In genomic region chr2:10366601-10367270, GRCh38 we compare ENCODE assay signal across 31 cellular contexts.
DNase-seq lines count a peak whose midpoint lies in the region; ATAC-seq, FAIRE-seq and TF ChIP-seq lines count a peak whose summit lies in the region.
"Had no signal": no experiment of that assay in that cellular context is flagged by ENCODE, and none has a peak within 500 bp of the region (broad histone marks: within the 10 kb centered on the region; RNA-seq: fewer than 3 reads in every experiment).

No MANE protein-coding gene starts in this region.

- BruUV-seq in HepG2 (replicated peaks; lab: Mats Ljungman, UMichigan), result no TSS peak

- peaks cover 16% of the 10 kb centered on the region for H3K79me2 ChIP-seq in HepG2 (ENCODE audit: insufficient read depth, low read length)

- peak; percentile 1; the same call in 2 of the 3 replicates for ATAC-seq in HepG2
- ATAC-seq in right lobe of liver, result no peak
- no peak for ATAC-seq in lower lobe of right lung
- ATAC-seq in upper lobe of left lung (ENCODE audit: low FRiP score in 2 of 2), result no peak
- ATAC-seq: activated CD4-positive, CD25-positive, alpha-beta regulatory T cell treated with anti-CD3 and anti-CD28 coated beads, Interleukin-2, amount 50 U/mL, for 24 hours; activated CD8-positive, alpha-beta T cell treated with anti-CD3 and anti-CD28 coated beads for 36 hours; stimulated activated naive B cell treated with anti-CD40 and anti-IgM and Interleukin-4, amounts not matched to agents 10 μg/mL and 1 μg/mL and 100 μg/mL, for 72 hours; T-helper 17 cell had no signal

- no peak for TF ChIP-seq RAD21 in HepG2 (CRISPR knock-in tag; IDR thresholded peaks at IDR 0.05)

- no peak overlapping the region for H3K9ac ChIP-seq in HepG2 (ENCODE audit: insufficient read depth, low read depth, low read length)
- H3K9ac ChIP-seq: parathyroid adenoma had no signal

- peaks cover 78% of the 10 kb centered on the region for H4K20me1 ChIP-seq in HepG2 (ENCODE audit: insufficient read depth, low read length)

- H3K4me3 ChIP-seq in HepG2 (replicated peaks in 1 of 3; ENCODE audit: insufficient read depth in 1 of 3, low read depth in 2 of 3, low read length in 3 of 3), result peak overlapping the region in 1 of 3 experiments; percentile 17; a peak in 1 of 6 replicates
- H3K4me3 ChIP-seq in right lobe of liver, result no peak overlapping the region
- H3K4me3 ChIP-seq in lower lobe of right lung, result no peak overlapping the region
- no peak overlapping the region for H3K4me3 ChIP-seq in upper lobe of left lung
- H3K4me3 ChIP-seq: MG63, SK-N-MC, skin epidermis, suprapubic skin had no signal

- intact Hi-C loops in HepG2 (cut with micrococcal nuclease; ENCODE audit: unreplicated experiment) (no loop called here), right lobe of liver (cut with DNase I) (loop anchor here in 1 of 2 donors (10.0 kb wide), 1 partner anchor 62 kb away; the partner anchor contains the start of gene HPCAL1), lower lobe of right lung (cut with DNase I) (no loop called here)

- CTCF ChIA-PET in HepG2 (lab: Yijun Ruan, JAX; ENCODE audit: low intra/inter-chr PET ratio, low total read pairs), result no interaction called here

- no peak overlapping the region for H2AFZ ChIP-seq in HepG2 (ENCODE audit: low read length)
- H2AFZ ChIP-seq: parathyroid adenoma had no signal

- in situ Hi-C loops in HepG2 (cut with HindIII; ENCODE audit: extremely low pct_ligation_motif_present, low pct_unique_long_range_greater_than_20kb), result loop anchor here (5.0 kb wide), 1 partner anchor 36 kb away; no protein-coding TSS in a partner anchor

- H3K4me1 ChIP-seq in HepG2 (ENCODE audit: insufficient read depth, low read length) (peaks cover 87% of the 10 kb centered on the region), right lobe of liver (peaks cover 0 to 67% (median 25%) of the 10 kb centered on the region in 4 donors), lower lobe of right lung (peaks cover 64% of the 10 kb centered on the region), upper lobe of left lung (peaks cover 43 to 75% (median 53%) of the 10 kb centered on the region in 4 donors)
- H3K4me1 ChIP-seq: parathyroid adenoma, suprapubic skin had no signal

- TF ChIP-seq EP300 in HepG2 (IDR thresholded peaks at IDR 0.05; ENCODE audit: low read depth in 2 of 2, low read length in 2 of 2) (no peak), HepG2 (CRISPR knock-in tag; IDR thresholded peaks at IDR 0.05; ENCODE audit: borderline replicate concordance) (no peak), upper lobe of left lung (IDR thresholded peaks at IDR 0.05) (no peak)

- H3K9me3 ChIP-seq in HepG2 (ENCODE audit: low read length), result no peaks in the 10 kb centered on the region
- no peaks in the 10 kb centered on the region for H3K9me3 ChIP-seq in right lobe of liver
- H3K9me3 ChIP-seq in lower lobe of right lung, result no peaks in the 10 kb centered on the region
- H3K9me3 ChIP-seq in upper lobe of left lung, result no peaks in the 10 kb centered on the region
- H3K9me3 ChIP-seq: MG63, suprapubic skin had no signal

- DNase-seq in NCI-H1694 treated with DMSO at 0.1 percent for 48 hours (lab: John Stamatoyannopoulos, UW) (peak; percentile 51), NCI-H1694 (lab: John Stamatoyannopoulos, UW) (no peak), HepG2 (ENCODE audit: low spot score) (peak; percentile 27), right lobe of liver (no peak), lower lobe of right lung (no peak), upper lobe of left lung (no peak), GM19240 (ENCODE audit: insufficient read length, low spot score) (no peak), GM12892 (ENCODE audit: insufficient read length) (no peak)
- DNase-seq: 8988T; activated CD8-positive, alpha-beta memory T cell treated with anti-CD3 and anti-CD28 coated beads, Interleukin-2, amount 50 U/mL, for 48 hours; activated CD8-positive, alpha-beta T cell treated with anti-CD3 and anti-CD28 coated beads for 36 hours; activated effector memory CD4-positive, alpha-beta T cell treated with Interleukin-2 at 50 U/mL for 16 hours; caudate nucleus; cortex of kidney; effector memory CD4-positive, alpha-beta T cell; hypothalamus; KG1; MG63; NCI-H1105; NCI-H2029; retina; stimulated activated naive B cell treated with anti-CD40 and anti-IgM and Interleukin-4, amounts not matched to agents 10 μg/mL and 1 μg/mL and 100 μg/mL, for 72 hours; T-helper 17 cell had no signal

- H3K36me3 ChIP-seq in HepG2 (replicated peaks in 1 of 2; ENCODE audit: control insufficient read depth in 1 of 2, insufficient read depth in 2 of 2, low read length in 2 of 2) (no peaks in the 10 kb centered on the region; a peak in 1 of 5 replicates), right lobe of liver (no peaks in the 10 kb centered on the region), lower lobe of right lung (no peaks in the 10 kb centered on the region), upper lobe of left lung (peaks cover 0 to 3% (median 0%) of the 10 kb centered on the region in 4 donors)
- H3K36me3 ChIP-seq: suprapubic skin had no signal

- H3K4me2 ChIP-seq in HepG2 (ENCODE audit: low read depth, low read length), result peak overlapping the region; percentile 51

- H3K27me3 ChIP-seq in HepG2 (ENCODE audit: control insufficient read depth in 1 of 2, insufficient read depth in 2 of 2, low read length in 2 of 2), result no peaks in the 10 kb centered on the region
- H3K27me3 ChIP-seq in right lobe of liver, result no peaks in the 10 kb centered on the region
- H3K27me3 ChIP-seq in lower lobe of right lung (ENCODE audit: low read depth), result no peaks in the 10 kb centered on the region
- H3K27me3 ChIP-seq in upper lobe of left lung, result no peaks in the 10 kb centered on the region
- H3K27me3 ChIP-seq: MG63, suprapubic skin had no signal

- POLR2A ChIA-PET in HepG2 (lab: Yijun Ruan, JAX), result interaction anchor here (0.5 to 2.1 kb wide), 11 partner anchors 14 to 88 kb away, joined by 3 to 11 read pairs (median 4); partner anchors contain the start of gene HPCAL1

- WGBS in HepG2 (ENCODE audit: low lambda C conversion rate), result 40% methylated on average over 15 of the region's 15 CpGs
- WGBS in right lobe of liver (ENCODE audit: insufficient coverage, low coverage, low lambda C conversion rate, missing lambda C conversion rate), result 80% methylated on average over 3 of the region's 15 CpGs
- WGBS in upper lobe of left lung, 2 donors, result 88 to 91% methylated on average over 12 to 15 of the region's 15 CpGs

- no peak for FAIRE-seq in HepG2 (lab: Jason Lieb, UNC)
- no peak for FAIRE-seq in GM12892 (lab: Jason Lieb, UNC)
- FAIRE-seq: D721Med, H54, TTC549 had no signal

- TF ChIP-seq CTCF in HepG2 (CRISPR knock-in tag; IDR thresholded peaks at IDR 0.05) (peak; percentile 36), right lobe of liver (IDR thresholded peaks at IDR 0.05) (no peak), lower lobe of right lung (IDR thresholded peaks at IDR 0.05) (no peak), upper lobe of left lung (IDR thresholded peaks at IDR 0.05) (no peak)

- no peak overlapping the region for H3K27ac ChIP-seq in HepG2 (ENCODE audit: extremely low read length, insufficient read depth, low read length)
- peak overlapping the region in 1 of 3 donors; percentile 29 for H3K27ac ChIP-seq in right lobe of liver
- H3K27ac ChIP-seq in lower lobe of right lung, result peak overlapping the region; percentile 34
- peak overlapping the region in 3 of 4 donors; percentile 15 to 59 (median 57) for H3K27ac ChIP-seq in upper lobe of left lung
- H3K27ac ChIP-seq: parathyroid adenoma, SK-N-MC, skin epidermis, suprapubic skin had no signal

- TF ChIP-seq POLR2A in HepG2 (IDR thresholded peaks at IDR 0.05; ENCODE audit: insufficient read depth in 1 of 2, low read depth in 2 of 2, low read length in 2 of 2) (no peak), right lobe of liver (IDR thresholded peaks at IDR 0.05) (no peak), upper lobe of left lung (IDR thresholded peaks at IDR 0.05) (no peak), GM12892 (IDR thresholded peaks at IDR 0.05; ENCODE audit: low read depth, low read length) (no peak)

TF ChIP-seq in HepG2, 621 proteins besides CTCF, POLR2A, EP300 and RAD21 (continues in another document):
- TF ChIP-seq MAX (IDR thresholded peaks at IDR 0.05), result no peak
- TF ChIP-seq ZNF296 (CRISPR knock-in tag; conservative IDR thresholded peaks at IDR 0.05), result no peak
- 0 out of 2 replicates have a peak, but pooled peaks have one; percentile 3 for TF ChIP-seq NCOR1 (IDR thresholded peaks at IDR 0.05; ENCODE audit: borderline replicate concordance, low read length)
- no peak for TF ChIP-seq FOXK1 (CRISPR knock-in tag; IDR thresholded peaks at IDR 0.05; ENCODE audit: borderline replicate concordance, low read depth)
- TF ChIP-seq HMGXB4 (CRISPR knock-in tag; IDR thresholded peaks at IDR 0.05; ENCODE audit: borderline replicate concordance in 1 of 2, low read depth in 1 of 2), result 0 out of 4 replicates have a peak, but pooled peaks of 1 of the 2 experiments have one; percentile 11
- TF ChIP-seq ZNF543 (CRISPR knock-in tag; IDR thresholded peaks at IDR 0.05), result no peak
- peak; percentile 29; the same call in 1 of the 2 replicates for TF ChIP-seq TARDBP (CRISPR knock-in tag; IDR thresholded peaks at IDR 0.05)
- no peak for TF ChIP-seq FOXK2 (IDR thresholded peaks at IDR 0.05)

Comparison
In these comparisons a context has a peak if more than half of its experiments do, and no peak if none do; other contexts are left out.
1. DNase-seq: peak in NCI-H1694 treated with DMSO at 0.1 percent for 48 hours (single experiment) and HepG2 (single experiment); none in NCI-H1694 (single experiment), right lobe of liver (0 of 3), lower lobe of right lung (single experiment), upper lobe of left lung (0 of 2), GM19240 (single experiment) and GM12892 (single experiment).